Comparison of ENCODE assay signal across 8 cellular contexts in genomic region chr17:30116345-30116660, GRCh38. TPM values are rescaled to one million over a fixed set of nuclear protein-coding genes. Genes with fewer than 3 reads are reported as not detected.
DNase-seq lines count a peak whose midpoint lies in the region; ATAC-seq and TF ChIP-seq lines count a peak whose summit lies in the region.

No MANE protein-coding gene starts in this region.

- CTCF ChIA-PET in A673 (lab: Charles Lee): no interaction called here

- peak; percentile 9 for ATAC-seq in HG03045 (IDR thresholded peaks at IDR 0.05; ENCODE audit: unreplicated experiment)
- ATAC-seq in HG02970 (IDR thresholded peaks at IDR 0.05; ENCODE audit: low FRiP score, unreplicated experiment): no peak

- peak overlapping the region; percentile 97 for H3K27ac ChIP-seq in A673 (ENCODE audit: low read depth, low read length, poor library complexity, severe bottlenecking)
- peak overlapping the region; percentile 98 to 99 for H3K27ac ChIP-seq in breast epithelium

- POLR2A ChIA-PET in A673 (lab: Charles Lee; ENCODE audit: low non-redundant PET): no interaction called here

- H3K4me1 ChIP-seq in A673 (ENCODE audit: insufficient read depth, low read length, poor library complexity, severe bottlenecking) (peaks cover 22% of the 10 kb centered on the region), breast epithelium (peaks cover 0 to 6% of the 10 kb centered on the region in 2 donors), mononuclear cell (ENCODE audit: insufficient read depth, low read length) (peaks cover 28% of the 10 kb centered on the region)

- BruUV-seq in A673 (replicated peaks; lab: Mats Ljungman, UMichigan): no TSS peak

- no peaks in the 10 kb centered on the region for H3K9me3 ChIP-seq in A673 (ENCODE audit: low read depth, low read length, poor library complexity, severe bottlenecking)
- H3K9me3 ChIP-seq in breast epithelium: no peaks in the 10 kb centered on the region
- H3K9me3 ChIP-seq in mononuclear cell (ENCODE audit: low read depth, low read length): no peaks in the 10 kb centered on the region

- peaks cover 22% of the 10 kb centered on the region for H3K36me3 ChIP-seq in A673 (ENCODE audit: insufficient read depth, low read length, poor library complexity, severe bottlenecking)
- no peaks in the 10 kb centered on the region for H3K36me3 ChIP-seq in breast epithelium

- no peak for TF ChIP-seq CTCF in A673 (conservative IDR thresholded peaks at IDR 0.05; ENCODE audit: low read depth, low read length)
- no peak for TF ChIP-seq CTCF in breast epithelium (IDR thresholded peaks at IDR 0.05)

- H3K27me3 ChIP-seq in A673 (replicated peaks; ENCODE audit: insufficient read depth, low read depth, low read length, poor library complexity) (no peaks in the 10 kb centered on the region), breast epithelium (no peaks in the 10 kb centered on the region), mononuclear cell (ENCODE audit: insufficient read depth, low read length) (no peaks in the 10 kb centered on the region)

- H3K4me3 ChIP-seq in A673 (ENCODE audit: low read depth, low read length, poor library complexity, severe bottlenecking): peak overlapping the region; percentile 78
- peak overlapping the region; percentile 72 to 87 (median 73) for H3K4me3 ChIP-seq in breast epithelium
- peak overlapping the region; percentile 100 for H3K4me3 ChIP-seq in mononuclear cell (ENCODE audit: low read length)

- no peak for TF ChIP-seq POLR2A in breast epithelium (IDR thresholded peaks at IDR 0.05)

- no peak for DNase-seq in A673 (ENCODE audit: low spot score)
- DNase-seq in breast epithelium (ENCODE audit: low spot score in 2 of 2): no peak
- DNase-seq in 8988T: no peak
- no peak for DNase-seq in UCSD-AML1 (lab: John Stamatoyannopoulos, UW; ENCODE audit: unreplicated experiment)
- DNase-seq in stimulated activated CD4-positive, alpha-beta T cell treated with anti-CD3 and anti-CD28 coated beads, Interleukin-2, amount 100 ng/mL, for 48 hours: no peak

- intact Hi-C loops in A673 (cut with micrococcal nuclease; ENCODE audit: unreplicated experiment) (no loop called here), breast epithelium (cut with DNase I; ENCODE audit: low total_unique reads) (no loop called here)

RNA-seq across cellular contexts. Expression of gene NSRP1, which starts 0.3 kb away (rescaled TPM):
- total RNA-seq in A673 (2021) (43.5 and 50.5 TPM in 2 replicates), breast epithelium (10 to 100 TPM; 26.6 to 37.0 (median 29.4) TPM), mononuclear cell (13.1 TPM)
